Comparison of ENCODE assay signal across 8 cellular contexts in the genomic region with DNA sequence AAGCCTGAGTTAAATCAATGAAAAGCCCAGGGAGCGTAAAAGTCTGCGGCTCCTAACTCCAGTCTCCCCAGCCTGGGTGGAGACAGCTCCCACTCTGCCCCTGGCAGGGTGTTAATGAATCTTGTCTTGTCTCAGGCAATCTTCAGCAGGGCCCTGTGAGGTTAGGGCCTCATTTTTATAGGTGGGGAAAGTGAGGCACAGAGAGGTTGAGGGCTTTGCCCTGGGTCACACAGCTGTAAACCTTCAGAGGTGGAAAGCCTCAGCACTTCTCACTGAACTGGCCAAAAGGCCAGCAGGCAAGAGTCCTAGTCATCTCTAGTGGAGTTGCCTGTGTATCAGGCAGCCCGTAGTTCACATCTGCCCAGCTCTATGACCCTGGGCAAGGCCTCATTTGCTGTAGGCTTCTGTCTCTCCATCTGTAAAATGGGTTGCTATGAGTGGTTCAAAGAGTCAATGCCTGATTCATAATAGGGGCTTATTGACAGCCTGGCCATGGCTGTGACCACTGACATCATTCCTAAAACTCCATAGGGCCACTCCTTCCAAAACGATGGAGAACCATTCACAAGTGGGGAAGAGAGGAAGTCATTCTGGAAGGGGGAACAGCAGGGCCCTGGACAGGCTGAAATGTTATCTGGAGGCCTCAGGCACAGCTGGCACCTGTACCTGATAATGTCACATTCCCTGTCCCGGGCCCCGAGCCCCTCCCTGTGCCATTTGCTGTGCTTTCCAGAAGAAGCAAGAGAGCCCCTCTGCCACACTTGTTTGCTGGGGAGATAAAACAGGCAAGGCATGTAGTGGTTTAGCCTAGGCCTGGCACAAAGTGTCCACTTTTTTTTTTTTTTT. TPM values are rescaled to one million over a fixed set of nuclear protein-coding genes. Genes with fewer than 3 reads are reported as not detected.
A peak's percentile ranks its signal among the peaks of the same experiment; 100 is the strongest.
DNase-seq lines count a peak whose midpoint lies in the region; TF ChIP-seq lines count a peak whose summit lies in the region.

No MANE protein-coding gene starts in this region.

- TF ChIP-seq EP300 in sigmoid colon (IDR thresholded peaks at IDR 0.05) = no peak

- 0 out of 2 replicates have a peak overlapping the region, but pooled peaks have one; percentile 81 for H3K9ac ChIP-seq in ES-I3 (ENCODE audit: low read depth, low read length)

- in situ Hi-C loops in G401 (cut with HindIII; ENCODE audit: low sequenced_read_pairs) = no loop called here

- no peaks in the 10 kb centered on the region for H3K9me3 ChIP-seq in ES-I3 (ENCODE audit: control insufficient read depth, insufficient read depth, low read length)
- no peaks in the 10 kb centered on the region for H3K9me3 ChIP-seq in WERI-Rb-1 (ENCODE audit: severe bottlenecking)
- no peaks in the 10 kb centered on the region for H3K9me3 ChIP-seq in left ventricle myocardium inferior (replicated peaks)
- H3K9me3 ChIP-seq in sigmoid colon = no peaks in the 10 kb centered on the region

- TF ChIP-seq POLR2A in sigmoid colon (IDR thresholded peaks at IDR 0.05) = no peak

- intact Hi-C loops in left ventricle myocardium inferior (cut with micrococcal nuclease) = no loop called here
- intact Hi-C loops in sigmoid colon (cut with DNase I) = no loop called here

- TF ChIP-seq CTCF in WERI-Rb-1 (IDR thresholded peaks at IDR 0.05; ENCODE audit: low read depth, low read length) (no peak), left ventricle myocardium inferior (IDR thresholded peaks at IDR 0.05; ENCODE audit: borderline replicate concordance) (no peak), sigmoid colon (IDR thresholded peaks at IDR 0.05) (no peak)

- no peaks in the 10 kb centered on the region for H3K27me3 ChIP-seq in WERI-Rb-1 (ENCODE audit: insufficient read depth, low read depth, severe bottlenecking)
- H3K27me3 ChIP-seq in left ventricle myocardium inferior (ENCODE audit: low read depth) = no peaks in the 10 kb centered on the region
- H3K27me3 ChIP-seq in sigmoid colon = no peaks in the 10 kb centered on the region

- 60 to 73% methylated on average over 6 of the region's 6 CpGs for WGBS in sigmoid colon, 2 donors

- peak overlapping the region; percentile 59 for H3K4me3 ChIP-seq in WERI-Rb-1 (ENCODE audit: low read depth, low read length)
- H3K4me3 ChIP-seq in left ventricle myocardium inferior = peak overlapping the region; percentile 99
- peak overlapping the region; percentile 48 to 87 (median 82) for H3K4me3 ChIP-seq in sigmoid colon

- H3K4me1 ChIP-seq in ES-I3 (ENCODE audit: insufficient read depth, low read length) (peaks cover 34% of the 10 kb centered on the region), left ventricle myocardium inferior (peaks cover 95% of the 10 kb centered on the region), sigmoid colon (peaks cover 0 to 77% (median 72%) of the 10 kb centered on the region in 4 donors)

- no peak for DNase-seq in WERI-Rb-1
- no peak for DNase-seq in left ventricle myocardium inferior
- DNase-seq in sigmoid colon = peak; percentile 58
- DNase-seq in G401 (ENCODE audit: low spot score) = no peak
- DNase-seq in NCI-H345 treated with DMSO at 0.1 percent for 48 hours (lab: John Stamatoyannopoulos, UW; ENCODE audit: unreplicated experiment) = no peak
- no peak for DNase-seq in Kasumi-1 (lab: John Stamatoyannopoulos, UW)
- no peak for DNase-seq in NCI-H1436 treated with DMSO at 0.1 percent for 48 hours (lab: John Stamatoyannopoulos, UW)

- H3K27ac ChIP-seq in WERI-Rb-1 (peak overlapping the region; percentile 75), left ventricle myocardium inferior (replicated peaks) (peak overlapping the region; percentile 97), sigmoid colon (peak overlapping the region; percentile 95 to 99 (median 98))

- H3K36me3 ChIP-seq in ES-I3 (ENCODE audit: insufficient read depth, low read length) (no peaks in the 10 kb centered on the region), WERI-Rb-1 (peaks cover 7% of the 10 kb centered on the region), left ventricle myocardium inferior (peaks cover 19% of the 10 kb centered on the region), sigmoid colon (peaks cover 0 to 15% (median 0%) of the 10 kb centered on the region in 4 donors)

RNA-seq across cellular contexts. Expression of gene CBX7, which starts 6.0 kb away (rescaled TPM):
- total RNA-seq in left ventricle myocardium inferior (85.4 TPM), sigmoid colon (100 to 1,000 TPM; 108 to 166 (median 125) TPM)
- polyA plus RNA-seq in sigmoid colon = 10 to 100 TPM; 10.9 to 39.0 (median 36.2) TPM
- total RNA-seq in G401 (2014; rRNA removed; shearing (Covaris generic)) = 7.9 and 9.6 TPM in 2 replicates

RNA-seq across cellular contexts. Expression of gene APOBEC3H, which starts 49.4 kb away (rescaled TPM):
- total RNA-seq in left ventricle myocardium inferior = 0.41 TPM
- not detected for total RNA-seq in sigmoid colon
- 1 to 10 TPM in 1 of 3 donors, not detected in 2; 1.5 TPM for polyA plus RNA-seq in sigmoid colon
- total RNA-seq in G401 (2014; rRNA removed; shearing (Covaris generic)) = 2.1 and 5.2 TPM in 2 replicates
